In genomic region chr15:70947369-70948335, GRCh38 we compare ENCODE assay signal across 12 cellular contexts. TPM values are rescaled to one million over a fixed set of nuclear protein-coding genes. Genes with fewer than 3 reads are reported as not detected.
"Had no signal": no experiment of that assay in that cellular context is flagged by ENCODE, and none has a peak within 500 bp of the region (broad histone marks: within the 10 kb centered on the region; RNA-seq: fewer than 3 reads in every experiment).

No MANE protein-coding gene starts in this region.

- H3K27me3 ChIP-seq: gastrocnemius medialis, tibial artery, uterus had no signal

- H3K27ac Mint-ChIP-seq: activated naive CD8-positive, alpha-beta T cell; natural killer cell treated with Interleukin-12 subunit alpha and Interleukin-12 subunit beta and Interleukin-15 and Interleukin-18, amount 100 ng/mL, for 72 hours had no signal

- H3K4me1 ChIP-seq: lower lobe of right lung, tibial artery, uterus had no signal

- H3K9me3 Mint-ChIP-seq: natural killer cell treated with Interleukin-12 subunit alpha and Interleukin-12 subunit beta and Interleukin-15 and Interleukin-18, amount 100 ng/mL, for 72 hours had no signal

- H3K4me3 ChIP-seq: gastrocnemius medialis, lower lobe of right lung, tibial artery, uterus had no signal

- H3K36me3 ChIP-seq: gastrocnemius medialis, lower lobe of right lung, tibial artery, uterus had no signal

- H3K36me3 Mint-ChIP-seq: activated naive CD8-positive, alpha-beta T cell; natural killer cell treated with Interleukin-12 subunit alpha and Interleukin-12 subunit beta and Interleukin-15 and Interleukin-18, amount 100 ng/mL, for 72 hours had no signal

- H3K27ac ChIP-seq: gastrocnemius medialis, lower lobe of right lung, tibial artery, uterus had no signal

- ATAC-seq: esophagus mucosa; gastrocnemius medialis; lower lobe of right lung; natural killer cell treated with Interleukin-12 subunit alpha and Interleukin-12 subunit beta and Interleukin-15 and Interleukin-18, amount 100 ng/mL, for 72 hours; stimulated activated naive CD8-positive, alpha-beta T cell treated with anti-CD3 and anti-CD28 coated beads, Interleukin-15, Interleukin-2, amounts not matched to agents 100 U/mL and 50 U/mL, for 24 hours had no signal

- DNase-seq: activated CD4-positive, alpha-beta T cell treated with anti-CD3 and anti-CD28 coated beads, Interleukin-2, amount 50 U/mL, for 48 hours; activated gamma-delta T cell treated with Interleukin-2 at 50 U/mL for 16 hours; gastrocnemius medialis; lower lobe of right lung; nucleus accumbens; stimulated activated naive CD8-positive, alpha-beta T cell treated with anti-CD3 and anti-CD28 coated beads, Interleukin-15, Interleukin-2, amounts not matched to agents 100 U/mL and 50 U/mL, for 24 hours; tibial artery; uterus had no signal

- H3K4me3 Mint-ChIP-seq: activated naive CD8-positive, alpha-beta T cell; natural killer cell treated with Interleukin-12 subunit alpha and Interleukin-12 subunit beta and Interleukin-15 and Interleukin-18, amount 100 ng/mL, for 72 hours had no signal

RNA-seq across cellular contexts. Expression of gene LRRC49, which starts 55.0 kb away (rescaled TPM):
- total RNA-seq: T-helper 2 cell treated with Interferon-gamma antibody and Interleukin-4, amounts not matched to agents 100 ng/mL and 5 ng/mL, for 36 hours had no signal
